In genomic region chr13:79485451-79485850, GRCh38 we compare ENCODE assay signal across 11 cellular contexts. TPM values are rescaled to one million over a fixed set of nuclear protein-coding genes. Genes with fewer than 3 reads are reported as not detected.
DNase-seq lines count a peak whose midpoint lies in the region; ATAC-seq and TF ChIP-seq lines count a peak whose summit lies in the region.
"Had no signal": no experiment of that assay in that cellular context is flagged by ENCODE, and none has a peak within 500 bp of the region (broad histone marks: within the 10 kb centered on the region; RNA-seq: fewer than 3 reads in every experiment).

No MANE protein-coding gene starts in this region.

- no peak overlapping the region for H2AFZ ChIP-seq in neural progenitor cell (replicated peaks)

- no peaks in the 10 kb centered on the region for H3K27me3 ChIP-seq in Peyer's patch
- H3K27me3 ChIP-seq in gastrocnemius medialis, result no peaks in the 10 kb centered on the region
- peaks cover 5% of the 10 kb centered on the region for H3K27me3 ChIP-seq in neural progenitor cell

- H3K9me3 Mint-ChIP-seq in activated T-cell treated with anti-CD3 and anti-CD28 coated beads, Interleukin-2, amount 50 U/mL, for 24 hours, result peaks cover 6% of the 10 kb centered on the region
- no peaks in the 10 kb centered on the region for H3K9me3 Mint-ChIP-seq in neural progenitor cell
- H3K9me3 Mint-ChIP-seq in CD14-positive monocyte, result peaks cover 0 to 18% (median 13%) of the 10 kb centered on the region in 7 donors

- H3K4me3 ChIP-seq in Peyer's patch (peak overlapping the region in 1 of 4 donors; percentile 20), epithelial cell of proximal tubule (ENCODE audit: low read depth, low read length) (peak overlapping the region; percentile 37), gastrocnemius medialis (no peak overlapping the region), neural progenitor cell (no peak overlapping the region)

- intact Hi-C loops in gastrocnemius medialis (cut with DNase I; ENCODE audit: low total_unique reads) (no loop called here), CD14-positive monocyte (cut with micrococcal nuclease) (no loop called here)

- TF ChIP-seq CTCF in Peyer's patch (IDR thresholded peaks at IDR 0.05) (peak in 1 of 6 experiments; percentile 1), epithelial cell of proximal tubule (conservative IDR thresholded peaks at IDR 0.05; ENCODE audit: low read depth, low read length) (no peak), gastrocnemius medialis (IDR thresholded peaks at IDR 0.05 in 4 of 5, conservative IDR thresholded peaks at IDR 0.05 in 1 of 5) (no peak), neural progenitor cell (IDR thresholded peaks at IDR 0.05) (no peak), CD14-positive monocyte (IDR thresholded peaks at IDR 0.05) (no peak)

- H3K36me3 ChIP-seq in Peyer's patch (no peaks in the 10 kb centered on the region), gastrocnemius medialis (no peaks in the 10 kb centered on the region), neural progenitor cell (no peaks in the 10 kb centered on the region)

- peaks cover 77% of the 10 kb centered on the region for H3K4me1 Mint-ChIP-seq in activated T-cell treated with anti-CD3 and anti-CD28 coated beads, Interleukin-2, amount 50 U/mL, for 24 hours (ENCODE audit: low read depth)
- H3K4me1 Mint-ChIP-seq in neural progenitor cell (peaks cover 24% of the 10 kb centered on the region), CD14-positive monocyte (peaks cover 19% of the 10 kb centered on the region)

- H4K20me1 ChIP-seq in neural progenitor cell (ENCODE audit: low read depth), result no peaks in the 10 kb centered on the region

- DNase-seq in activated T-cell treated with anti-CD3 and anti-CD28 coated beads, Interleukin-2, amount 50 U/mL, for 24 hours, result no peak
- DNase-seq in activated T-cell treated with anti-CD3 and anti-CD28 coated beads for 4 hours, result no peak
- DNase-seq in Peyer's patch, result no peak
- no peak for DNase-seq in epithelial cell of proximal tubule (ENCODE audit: low read depth)
- DNase-seq in gastrocnemius medialis, result no peak
- no peak for DNase-seq in neural progenitor cell (ENCODE audit: low spot score)
- DNase-seq in CD14-positive monocyte (ENCODE audit: low spot score), result no peak
- DNase-seq: activated effector memory CD4-positive, alpha-beta T cell treated with anti-CD3 and anti-CD28 coated beads, Interleukin-2, amount 50 U/mL, for 16 hours; NCI-H1092; NCI-H446 had no signal

- peaks cover 10% of the 10 kb centered on the region for H3F3A ChIP-seq in neural progenitor cell (ENCODE audit: low read depth)

- peaks cover 83% of the 10 kb centered on the region for H3K36me3 Mint-ChIP-seq in activated T-cell treated with anti-CD3 and anti-CD28 coated beads, Interleukin-2, amount 50 U/mL, for 24 hours (ENCODE audit: low read depth)
- no peaks in the 10 kb centered on the region for H3K36me3 Mint-ChIP-seq in neural progenitor cell
- peaks cover 3 to 5% of the 10 kb centered on the region in 2 donors for H3K36me3 Mint-ChIP-seq in CD14-positive monocyte

- H3K4me2 ChIP-seq in neural progenitor cell, result no peak overlapping the region

- peak overlapping the region; percentile 71 for H3K4me3 Mint-ChIP-seq in activated T-cell treated with anti-CD3 and anti-CD28 coated beads, Interleukin-2, amount 50 U/mL, for 24 hours
- H3K4me3 Mint-ChIP-seq in neural progenitor cell (no peak overlapping the region), CD14-positive monocyte (peak overlapping the region in 1 of 2 donors; percentile 6)

- no peak for TF ChIP-seq POLR2A in Peyer's patch (IDR thresholded peaks at IDR 0.05)
- TF ChIP-seq POLR2A in gastrocnemius medialis (IDR thresholded peaks at IDR 0.05), result no peak

- in situ Hi-C loops in gastrocnemius medialis (cut with MboI; ENCODE audit: low sequenced_read_pairs in 4 of 4), result no loop called here

- H3K27ac ChIP-seq in Peyer's patch (peak overlapping the region in 3 of 4 donors; percentile 5 to 89 (median 71)), gastrocnemius medialis (peak overlapping the region; percentile 49 to 88 (median 67)), neural progenitor cell (no peak overlapping the region)

- H3K4me1 ChIP-seq in Peyer's patch (peaks cover 0 to 32% (median 2%) of the 10 kb centered on the region in 4 donors), gastrocnemius medialis (peaks cover 43 to 50% of the 10 kb centered on the region in 2 donors), neural progenitor cell (peaks cover 4% of the 10 kb centered on the region)

- H3K9me3 ChIP-seq in Peyer's patch, result no peaks in the 10 kb centered on the region
- H3K9me3 ChIP-seq in gastrocnemius medialis, result no peaks in the 10 kb centered on the region
- no peaks in the 10 kb centered on the region for H3K9me3 ChIP-seq in neural progenitor cell (ENCODE audit: low read depth)

- H3K9ac ChIP-seq in neural progenitor cell, result no peak overlapping the region

- H3K27ac Mint-ChIP-seq in activated T-cell treated with anti-CD3 and anti-CD28 coated beads, Interleukin-2, amount 50 U/mL, for 24 hours, result peak overlapping the region; percentile 83
- H3K27ac Mint-ChIP-seq in neural progenitor cell, result no peak overlapping the region
- H3K27ac Mint-ChIP-seq in CD14-positive monocyte, result no peak overlapping the region

- ATAC-seq in gastrocnemius medialis, result peak; percentile 32 to 40
- no peak for ATAC-seq in HG03439 (IDR thresholded peaks at IDR 0.05; ENCODE audit: unreplicated experiment)

- H3K27me3 Mint-ChIP-seq in activated T-cell treated with anti-CD3 and anti-CD28 coated beads, Interleukin-2, amount 50 U/mL, for 24 hours, result no peaks in the 10 kb centered on the region
- peaks cover 5% of the 10 kb centered on the region for H3K27me3 Mint-ChIP-seq in neural progenitor cell (ENCODE audit: insufficient read depth, low read depth)
- H3K27me3 Mint-ChIP-seq in CD14-positive monocyte (ENCODE audit: low read depth in 3 of 3), result peaks cover 55 to 69% (median 65%) of the 10 kb centered on the region in 3 donors

- peaks cover 66% of the 10 kb centered on the region for H3K79me2 ChIP-seq in neural progenitor cell (ENCODE audit: low read depth)

RNA-seq across cellular contexts. Expression of gene NDFIP2, which starts 4.5 kb away (rescaled TPM):
- total RNA-seq in Peyer's patch (100 to 1,000 TPM in 1 of 4 donors, 10 to 100 TPM in 3; 28.1 to 102 (median 59.6) TPM), epithelial cell of proximal tubule (35.0 and 42.9 TPM in 2 replicates), gastrocnemius medialis (10 to 100 TPM; 21.8 to 47.8 (median 31.9) TPM), neural progenitor cell (ENCODE audit: low replicate concordance) (16.8 and 25.4 TPM in 2 replicates)
- not detected for polyA plus RNA-seq in CD14-positive monocyte
